Comparison of ENCODE assay signal across 8 cellular contexts in genomic region chr7:130242198-130243014, GRCh38. TPM values are rescaled to one million over a fixed set of nuclear protein-coding genes. Genes with fewer than 3 reads are reported as not detected.
DNase-seq lines count a peak whose midpoint lies in the region; ATAC-seq and TF ChIP-seq lines count a peak whose summit lies in the region.

No MANE protein-coding gene starts in this region.

- peak overlapping the region; percentile 30 for H3K4me3 Mint-ChIP-seq in activated T-helper 17 cell treated with anti-CD3 and anti-CD28 coated beads, Interleukin-2, amount 50 U/mL, for 72 hours

- ATAC-seq in activated T-helper 17 cell treated with anti-CD3 and anti-CD28 coated beads, Interleukin-2, amount 50 U/mL, for 72 hours (replicated peaks), result peak; percentile 95
- peak; percentile 58 for ATAC-seq in gastroesophageal sphincter
- no peak for ATAC-seq in HG02884 (IDR thresholded peaks at IDR 0.05; ENCODE audit: unreplicated experiment)
- ATAC-seq in HG02973 (IDR thresholded peaks at IDR 0.05; ENCODE audit: unreplicated experiment), result no peak

- 31 to 46% methylated on average over 5 of the region's 5 CpGs for WGBS in gastroesophageal sphincter (ENCODE audit: low coverage in 1 of 2), 2 donors
- WGBS in prostate gland, result 40% methylated on average over 5 of the region's 5 CpGs

- DNase-seq in ELR (ENCODE audit: low read depth) (peak; percentile 82), HK-2 (ENCODE audit: unreplicated experiment) (peak; percentile 42), RKO (ENCODE audit: low spot score) (peak; percentile 70), prostate gland (ENCODE audit: low spot score) (peak; percentile 43)

- H3K27me3 ChIP-seq in gastroesophageal sphincter (no peaks in the 10 kb centered on the region), prostate gland (replicated peaks; ENCODE audit: insufficient read depth) (no peaks in the 10 kb centered on the region)

- peaks cover 5% of the 10 kb centered on the region for H3K27me3 Mint-ChIP-seq in activated T-helper 17 cell treated with anti-CD3 and anti-CD28 coated beads, Interleukin-2, amount 50 U/mL, for 72 hours

- H3K36me3 Mint-ChIP-seq in activated T-helper 17 cell treated with anti-CD3 and anti-CD28 coated beads, Interleukin-2, amount 50 U/mL, for 72 hours (ENCODE audit: low read depth), result no peaks in the 10 kb centered on the region

- intact Hi-C loops in prostate gland (cut with DNase I), result no loop called here

- peaks cover 12% of the 10 kb centered on the region for H3K4me1 Mint-ChIP-seq in activated T-helper 17 cell treated with anti-CD3 and anti-CD28 coated beads, Interleukin-2, amount 50 U/mL, for 72 hours

- H3K36me3 ChIP-seq in gastroesophageal sphincter (no peaks in the 10 kb centered on the region), prostate gland (no peaks in the 10 kb centered on the region)

- TF ChIP-seq CTCF in gastroesophageal sphincter (IDR thresholded peaks at IDR 0.05) (peak; percentile 34 to 81 (median 52)), prostate gland (IDR thresholded peaks at IDR 0.05) (peak; percentile 42 to 82 (median 72))

- TF ChIP-seq EP300 in gastroesophageal sphincter (IDR thresholded peaks at IDR 0.05), result no peak

- no peaks in the 10 kb centered on the region for H3K9me3 Mint-ChIP-seq in activated T-helper 17 cell treated with anti-CD3 and anti-CD28 coated beads, Interleukin-2, amount 50 U/mL, for 72 hours

- peaks cover 0 to 5% (median 0%) of the 10 kb centered on the region in 3 donors for H3K9me3 ChIP-seq in gastroesophageal sphincter
- no peaks in the 10 kb centered on the region for H3K9me3 ChIP-seq in prostate gland

- TF ChIP-seq POLR2A in gastroesophageal sphincter (IDR thresholded peaks at IDR 0.05) (no peak), prostate gland (IDR thresholded peaks at IDR 0.05) (no peak)

- H3K27ac ChIP-seq in gastroesophageal sphincter (no peak overlapping the region), prostate gland (no peak overlapping the region)

- H3K4me1 ChIP-seq in gastroesophageal sphincter, result no peaks in the 10 kb centered on the region
- H3K4me1 ChIP-seq in prostate gland (replicated peaks), result no peaks in the 10 kb centered on the region

- no peak overlapping the region for H3K4me3 ChIP-seq in gastroesophageal sphincter
- H3K4me3 ChIP-seq in prostate gland, result no peak overlapping the region

- H3K27ac Mint-ChIP-seq in activated T-helper 17 cell treated with anti-CD3 and anti-CD28 coated beads, Interleukin-2, amount 50 U/mL, for 72 hours, result peak overlapping the region; percentile 79

RNA-seq across cellular contexts. Expression of gene CPA2, which starts 24.3 kb away (rescaled TPM):
- total RNA-seq in activated T-helper 17 cell treated with anti-CD3 and anti-CD28 coated beads, Interleukin-2, amount 50 U/mL, for 72 hours, result under 1 TPM in 1 of 2 donors, not detected in 1; 0.56 TPM
- total RNA-seq in gastroesophageal sphincter (not detected), prostate gland (not detected)

RNA-seq across cellular contexts. Expression of gene SSMEM1, which starts 34.7 kb away (rescaled TPM):
- total RNA-seq in activated T-helper 17 cell treated with anti-CD3 and anti-CD28 coated beads, Interleukin-2, amount 50 U/mL, for 72 hours, result not detected
- total RNA-seq in gastroesophageal sphincter (not detected), prostate gland (1 to 10 TPM in 1 of 2 donors, not detected in 1; 2.0 TPM)

RNA-seq across cellular contexts. Expression of gene TMEM209, which starts 37.2 kb away (rescaled TPM):
- total RNA-seq in activated T-helper 17 cell treated with anti-CD3 and anti-CD28 coated beads, Interleukin-2, amount 50 U/mL, for 72 hours, result 10 to 100 TPM; 39.9 to 47.0 TPM
- total RNA-seq in gastroesophageal sphincter, result 10 to 100 TPM in 1 of 4 donors, 1 to 10 TPM in 3; 5.5 to 13.4 (median 8.2) TPM
- total RNA-seq in prostate gland, result 10 to 100 TPM; 11.9 to 21.5 TPM

RNA-seq across cellular contexts. Expression of gene CPA4, which starts 50.6 kb away (rescaled TPM):
- total RNA-seq in activated T-helper 17 cell treated with anti-CD3 and anti-CD28 coated beads, Interleukin-2, amount 50 U/mL, for 72 hours, result 1 to 10 TPM in 1 of 2 donors, under 1 TPM in 1; 0.22 to 4.1 TPM
- total RNA-seq in gastroesophageal sphincter (under 1 TPM in 1 of 4 donors, not detected in 3; 0.93 TPM), prostate gland (under 1 TPM in 1 of 2 donors, not detected in 1; 0.23 TPM)

Comparison
In these comparisons a context has a peak if more than half of its experiments do, and no peak if none do; other contexts are left out.
1. ATAC-seq: peak in activated T-helper 17 cell treated with anti-CD3 and anti-CD28 coated beads, Interleukin-2, amount 50 U/mL, for 72 hours (single experiment) and gastroesophageal sphincter (single experiment); none in HG02884 (single experiment) and HG02973 (single experiment).
2. Peak in every context shown above with its lines, with median percentiles within 50 percentile points of each other: DNase-seq.